ENCODE assay signal across 8 cellular contexts in the genomic region with DNA sequence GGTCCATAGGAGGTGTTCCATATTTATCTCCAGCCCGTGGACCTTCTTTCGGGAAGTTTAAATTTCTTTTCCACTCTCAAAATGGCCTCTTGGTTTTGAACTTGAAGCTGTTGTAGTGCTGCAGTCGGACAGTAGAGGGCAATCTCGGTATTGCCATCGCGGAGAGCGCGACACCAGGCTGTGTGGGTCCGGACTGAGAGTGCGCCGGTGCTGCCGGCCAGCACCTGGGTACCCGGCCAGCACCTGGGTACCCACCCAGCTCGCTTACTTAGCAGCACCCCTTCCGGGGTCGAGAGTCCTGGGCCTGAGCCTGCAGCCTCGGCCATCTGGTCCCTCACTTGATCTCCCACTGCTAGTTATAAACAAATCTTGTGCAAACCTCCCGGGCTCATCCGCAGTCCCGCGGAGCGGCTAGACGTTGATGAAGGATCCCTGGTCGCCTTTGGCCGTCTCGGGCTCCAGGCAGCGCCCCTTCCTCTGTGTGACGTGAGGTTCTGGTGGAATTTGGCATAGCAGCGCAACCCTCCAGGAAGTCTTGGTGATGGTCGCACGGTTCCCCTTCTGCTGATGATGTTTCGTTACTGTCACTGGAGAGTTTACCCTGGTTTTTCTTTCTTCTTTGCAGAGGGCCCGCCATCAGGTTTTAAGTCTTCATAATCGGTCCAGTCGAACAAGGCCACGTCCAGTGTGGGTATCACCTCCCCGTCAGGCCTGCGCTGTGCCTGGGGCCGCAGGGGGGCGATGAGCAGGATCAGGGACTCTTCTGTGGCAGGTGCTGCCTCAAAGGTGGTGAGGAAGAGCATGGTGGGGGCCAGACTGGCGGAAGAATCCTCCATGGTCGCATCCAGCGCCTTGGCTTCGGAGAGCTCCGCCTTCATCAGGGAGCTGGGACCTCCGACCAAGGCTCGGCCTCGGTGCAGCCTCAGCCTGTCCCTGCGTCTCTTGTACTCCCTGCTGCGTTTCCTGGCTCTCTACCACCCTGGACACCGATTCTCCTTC. TPM values are rescaled to one million over a fixed set of nuclear protein-coding genes. Genes with fewer than 3 reads are reported as not detected.
DNase-seq lines count a peak whose midpoint lies in the region; ATAC-seq, FAIRE-seq and TF ChIP-seq lines count a peak whose summit lies in the region.

No MANE protein-coding gene starts in this region.

- TF ChIP-seq CTCF in AG09319 (IDR thresholded peaks at IDR 0.05; ENCODE audit: low read depth, low read length) (peak; percentile 43), SK-N-SH (IDR thresholded peaks at IDR 0.05) (peak; percentile 55), bronchial epithelial cell (IDR thresholded peaks at IDR 0.05; ENCODE audit: insufficient read depth, low read length, severe bottlenecking) (peak; percentile 19)

- DNase-seq in AG09319 (ENCODE audit: extremely low read depth, low read depth): no peak
- DNase-seq in SK-N-SH: peak; percentile 41
- DNase-seq in bronchial epithelial cell (ENCODE audit: low read depth): no peak
- peak in 9 of 10 donors; percentile 1 to 63 (median 18) for DNase-seq in naive thymus-derived CD8-positive, alpha-beta T cell

- no peaks in the 10 kb centered on the region for H3K4me1 ChIP-seq in SK-N-SH (ENCODE audit: control insufficient read depth in 1 of 2, insufficient read depth in 2 of 2, low read depth in 1 of 2, low read length in 1 of 2)

- WGBS in SK-N-SH (ENCODE audit: low lambda C conversion rate): 51% methylated on average over 34 of the region's 51 CpGs

- H3K27me3 Mint-ChIP-seq in naive thymus-derived CD8-positive, alpha-beta T cell: peaks cover 0 to 3% (median 0%) of the 10 kb centered on the region in 5 donors

- no peak overlapping the region for H3K4me3 ChIP-seq in SK-N-SH (ENCODE audit: low read depth in 2 of 2, low read length in 1 of 2)
- H3K4me3 ChIP-seq in bronchial epithelial cell (ENCODE audit: low read depth, low read length): no peak overlapping the region

- H4K20me1 ChIP-seq in SK-N-SH (ENCODE audit: insufficient read depth): no peaks in the 10 kb centered on the region

- CTCF ChIA-PET in SK-N-SH (lab: Yijun Ruan, JAX): no interaction called here

- H3K4me3 Mint-ChIP-seq in naive thymus-derived CD8-positive, alpha-beta T cell: peak overlapping the region; percentile 2 to 69 (median 37)

- no peaks in the 10 kb centered on the region for H3K36me3 Mint-ChIP-seq in naive thymus-derived CD8-positive, alpha-beta T cell

- no peak overlapping the region for H3K27ac Mint-ChIP-seq in naive thymus-derived CD8-positive, alpha-beta T cell

- H3K4me1 Mint-ChIP-seq in naive thymus-derived CD8-positive, alpha-beta T cell: peaks cover 1 to 6% (median 4%) of the 10 kb centered on the region in 4 donors

- peak; percentile 35 for TF ChIP-seq RAD21 in SK-N-SH (IDR thresholded peaks at IDR 0.05; ENCODE audit: low read length)

- no peaks in the 10 kb centered on the region for H3F3A ChIP-seq in SK-N-SH (replicated peaks; ENCODE audit: insufficient read depth)

- no peak for TF ChIP-seq EP300 in SK-N-SH (IDR thresholded peaks at IDR 0.05; ENCODE audit: borderline replicate concordance in 1 of 2, low read depth in 1 of 2, low read length in 1 of 2)

- H2AFZ ChIP-seq in SK-N-SH (ENCODE audit: low read depth): no peak overlapping the region

- no peaks in the 10 kb centered on the region for H3K79me2 ChIP-seq in SK-N-SH (ENCODE audit: insufficient read depth)

- no peaks in the 10 kb centered on the region for H3K9me2 ChIP-seq in SK-N-SH

- H3K9me3 Mint-ChIP-seq in naive thymus-derived CD8-positive, alpha-beta T cell: peaks cover 0 to 3% (median 0%) of the 10 kb centered on the region in 9 donors

- ATAC-seq in GM21360 (IDR thresholded peaks at IDR 0.05; ENCODE audit: unreplicated experiment): peak; percentile 97
- ATAC-seq in naive thymus-derived CD8-positive, alpha-beta T cell: peak; percentile 57 to 78
- ATAC-seq in HG03025 (IDR thresholded peaks at IDR 0.05; ENCODE audit: low FRiP score, unreplicated experiment): no peak
- ATAC-seq in GM18861 (IDR thresholded peaks at IDR 0.05; ENCODE audit: unreplicated experiment): no peak
- ATAC-seq in HG03571 (IDR thresholded peaks at IDR 0.05; ENCODE audit: unreplicated experiment): no peak

- H3K4me2 ChIP-seq in SK-N-SH: no peak overlapping the region

- no peaks in the 10 kb centered on the region for H3K36me3 ChIP-seq in SK-N-SH (replicated peaks in 1 of 2; ENCODE audit: control insufficient read depth in 1 of 2, insufficient read depth in 2 of 2, low read length in 1 of 2)
- no peaks in the 10 kb centered on the region for H3K36me3 ChIP-seq in bronchial epithelial cell (ENCODE audit: control insufficient read depth, insufficient read depth, low read length)

- H3K9me3 ChIP-seq in SK-N-SH: no peaks in the 10 kb centered on the region

- no peak overlapping the region for H3K27ac ChIP-seq in SK-N-SH (ENCODE audit: low read depth in 2 of 2, low read length in 1 of 2)

- no peak overlapping the region for H3K9ac ChIP-seq in SK-N-SH

- FAIRE-seq in bronchial epithelial cell (lab: Jason Lieb, UNC): no peak

- H3K27me3 ChIP-seq in SK-N-SH (ENCODE audit: insufficient read depth) (no peaks in the 10 kb centered on the region), bronchial epithelial cell (ENCODE audit: control insufficient read depth, insufficient read depth, low read length) (no peaks in the 10 kb centered on the region)

- POLR2A ChIA-PET in SK-N-SH (lab: Yijun Ruan, JAX): no interaction called here
- POLR2A ChIA-PET in naive thymus-derived CD8-positive, alpha-beta T cell (lab: Charles Lee): interaction anchor here (0.7 to 1.0 kb wide), 2 partner anchors 11 to 20 kb away, joined by 3 read pairs; no protein-coding TSS in a partner anchor

TF ChIP-seq in SK-N-SH, 30 proteins besides CTCF, POLR2A, EP300 and RAD21:
- peak; percentile 43; the same call in 1 of the 2 replicates for TF ChIP-seq YY1 (IDR thresholded peaks at IDR 0.05; ENCODE audit: low read depth)
- no peak for TF ChIP-seq EZH2phosphoT487 (IDR thresholded peaks at IDR 0.05; ENCODE audit: borderline replicate concordance, low read depth)
- no peak for TF ChIP-seq JUND (IDR thresholded peaks at IDR 0.05)
- no peak for TF ChIP-seq RFX5 (IDR thresholded peaks at IDR 0.05; ENCODE audit: low read length)
- TF ChIP-seq, protein P1, sequence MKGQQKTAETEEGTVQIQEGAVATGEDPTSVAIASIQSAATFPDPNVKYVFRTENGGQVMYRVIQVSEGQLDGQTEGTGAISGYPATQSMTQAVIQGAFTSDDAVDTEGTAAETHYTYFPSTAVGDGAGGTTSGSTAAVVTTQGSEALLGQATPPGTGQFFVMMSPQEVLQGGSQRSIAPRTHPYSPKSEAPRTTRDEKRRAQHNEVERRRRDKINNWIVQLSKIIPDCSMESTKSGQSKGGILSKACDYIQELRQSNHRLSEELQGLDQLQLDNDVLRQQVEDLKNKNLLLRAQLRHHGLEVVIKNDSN (IDR thresholded peaks at IDR 0.05; ENCODE audit: borderline replicate concordance, low read depth): no peak
- TF ChIP-seq GABPA (IDR thresholded peaks at IDR 0.05; ENCODE audit: low read depth): no peak

RNA-seq across cellular contexts. Expression of a gene that starts 17.8 kb away (rescaled TPM):
- not detected in 2 replicates for polyA plus RNA-seq in SK-N-SH (2012; rRNA removed)
- not detected in 2 replicates for polyA plus RNA-seq in SK-N-SH (2012; cell fraction: cytosol; rRNA removed)
- polyA plus RNA-seq in SK-N-SH (2012; cell fraction: nucleus; rRNA removed): not detected in 2 replicates
- not detected in 2 replicates for total RNA-seq in bronchial epithelial cell
- not detected for total RNA-seq in naive thymus-derived CD8-positive, alpha-beta T cell
- polyA plus RNA-seq in naive thymus-derived CD8-positive, alpha-beta T cell: not detected

RNA-seq across cellular contexts. Expression of a gene that starts 51.5 kb away (rescaled TPM):
- under 0.01 and 0.02 TPM in 2 replicates for polyA plus RNA-seq in SK-N-SH (2012; rRNA removed)
- 0.01 and 0.03 TPM in 2 replicates for polyA plus RNA-seq in SK-N-SH (2012; cell fraction: cytosol; rRNA removed)
- 0.01 TPM in 2 replicates for polyA plus RNA-seq in SK-N-SH (2012; cell fraction: nucleus; rRNA removed)
- total RNA-seq in bronchial epithelial cell: 0.26 and 0.38 TPM in 2 replicates
- total RNA-seq in naive thymus-derived CD8-positive, alpha-beta T cell: not detected
- not detected for polyA plus RNA-seq in naive thymus-derived CD8-positive, alpha-beta T cell

Comparison
In these comparisons a context has a peak if more than half of its experiments do, and no peak if none do; other contexts are left out.
1. DNase-seq: peak in SK-N-SH (single experiment) and naive thymus-derived CD8-positive, alpha-beta T cell (9 of 10); none in AG09319 (single experiment) and bronchial epithelial cell (single experiment).
2. ATAC-seq: peak in GM21360 (single experiment) and naive thymus-derived CD8-positive, alpha-beta T cell (2 of 2); none in HG03025 (single experiment), GM18861 (single experiment) and HG03571 (single experiment).
3. Peak in every context shown above with its lines, with median percentiles within 50 percentile points of each other: CTCF ChIP-seq.